Comparison of ENCODE assay signal across 1 cellular context in the genomic region with DNA sequence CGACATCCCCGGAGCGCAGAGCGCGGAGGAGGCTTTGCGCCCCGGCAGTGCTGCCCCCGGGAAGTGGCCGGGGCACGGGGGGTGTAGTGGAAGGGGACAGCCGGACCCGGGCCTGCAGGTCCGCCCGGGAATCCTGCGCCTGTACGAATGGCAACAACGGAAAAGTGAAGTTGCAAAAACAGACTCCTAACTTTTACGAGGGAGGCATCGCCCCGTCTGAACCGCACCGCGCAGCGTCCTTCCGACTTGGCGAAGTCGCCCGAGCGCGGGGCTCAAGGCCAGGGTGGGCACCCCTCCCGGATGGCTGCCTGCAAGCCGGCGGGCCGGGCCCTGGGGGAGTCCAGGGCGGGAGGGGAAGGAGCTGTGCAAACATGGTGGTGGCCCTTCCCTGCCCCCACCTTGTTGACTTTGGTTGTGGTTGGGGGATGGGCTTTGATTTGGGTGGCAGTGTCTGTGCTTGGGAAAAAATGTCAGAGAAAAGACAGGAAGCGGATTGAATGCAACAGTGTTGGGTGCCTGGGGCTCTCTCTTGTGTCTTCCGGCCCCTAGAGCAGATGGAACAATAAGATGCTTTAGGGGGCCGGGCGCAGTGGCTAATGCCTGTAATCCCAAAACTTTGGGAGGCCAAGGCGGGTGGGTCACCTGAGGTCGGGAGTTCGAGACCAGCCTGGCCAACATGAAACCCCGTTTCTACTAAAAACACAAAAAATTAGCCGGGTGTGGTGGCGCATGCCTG.
A peak's percentile ranks its signal among the peaks of the same experiment; 100 is the strongest.
TF ChIP-seq lines count a peak whose summit lies in the region.

No MANE protein-coding gene starts in this region.

TF ChIP-seq in HEK293, 187 proteins besides CTCF, POLR2A, EP300 and RAD21 (continued from another document and continues in another):
- TF ChIP-seq, protein P1, sequence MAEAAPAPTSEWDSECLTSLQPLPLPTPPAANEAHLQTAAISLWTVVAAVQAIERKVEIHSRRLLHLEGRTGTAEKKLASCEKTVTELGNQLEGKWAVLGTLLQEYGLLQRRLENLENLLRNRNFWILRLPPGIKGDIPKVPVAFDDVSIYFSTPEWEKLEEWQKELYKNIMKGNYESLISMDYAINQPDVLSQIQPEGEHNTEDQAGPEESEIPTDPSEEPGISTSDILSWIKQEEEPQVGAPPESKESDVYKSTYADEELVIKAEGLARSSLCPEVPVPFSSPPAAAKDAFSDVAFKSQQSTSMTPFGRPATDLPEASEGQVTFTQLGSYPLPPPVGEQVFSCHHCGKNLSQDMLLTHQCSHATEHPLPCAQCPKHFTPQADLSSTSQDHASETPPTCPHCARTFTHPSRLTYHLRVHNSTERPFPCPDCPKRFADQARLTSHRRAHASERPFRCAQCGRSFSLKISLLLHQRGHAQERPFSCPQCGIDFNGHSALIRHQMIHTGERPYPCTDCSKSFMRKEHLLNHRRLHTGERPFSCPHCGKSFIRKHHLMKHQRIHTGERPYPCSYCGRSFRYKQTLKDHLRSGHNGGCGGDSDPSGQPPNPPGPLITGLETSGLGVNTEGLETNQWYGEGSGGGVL (tag by site-specific recombination; IDR thresholded peaks at IDR 0.05): peak; percentile 85
- TF ChIP-seq ZNF221 (tag by site-specific recombination; IDR thresholded peaks at IDR 0.05; ENCODE audit: borderline replicate concordance) (no peak), SP2 (tag by site-specific recombination; IDR thresholded peaks at IDR 0.05) (no peak), ZNF112 (tag by site-specific recombination; IDR thresholded peaks at IDR 0.05) (no peak), ZNF521 (tag by site-specific recombination; IDR thresholded peaks at IDR 0.05) (no peak), BCL11B (tag by site-specific recombination; IDR thresholded peaks at IDR 0.05; ENCODE audit: low read depth) (no peak), ZNF391 (tag by site-specific recombination; IDR thresholded peaks at IDR 0.05; ENCODE audit: borderline replicate concordance, low read depth) (no peak), ZNF670 (tag by site-specific recombination; IDR thresholded peaks at IDR 0.05; ENCODE audit: low read depth) (no peak), ZNF76 (tag by site-specific recombination; IDR thresholded peaks at IDR 0.05; ENCODE audit: borderline replicate concordance, low read depth) (no peak), ZEB2 (tag by site-specific recombination; IDR thresholded peaks at IDR 0.05) (peak; percentile 71; the same call in 1 of the 2 replicates), GLIS1 (tag by site-specific recombination; IDR thresholded peaks at IDR 0.05) (peak; percentile 88), ZBTB21 (tag by site-specific recombination; IDR thresholded peaks at IDR 0.05) (no peak; the same call in 1 of the 2 replicates), ZNF596 (tag by site-specific recombination; IDR thresholded peaks at IDR 0.05) (no peak), ZFP3 (tag by site-specific recombination; IDR thresholded peaks at IDR 0.05; ENCODE audit: low read depth) (no peak), ZNF132 (tag by site-specific recombination; IDR thresholded peaks at IDR 0.05; ENCODE audit: borderline replicate concordance) (no peak), ZSCAN16 (tag by site-specific recombination; IDR thresholded peaks at IDR 0.05) (no peak), ZNF146 (tag by site-specific recombination; IDR thresholded peaks at IDR 0.05) (no peak), ZNF239 (tag by site-specific recombination; IDR thresholded peaks at IDR 0.05) (no peak), MYNN (tag by site-specific recombination; IDR thresholded peaks at IDR 0.05; ENCODE audit: borderline replicate concordance) (no peak; the same call in 1 of the 2 replicates), ZNF175 (tag by site-specific recombination; IDR thresholded peaks at IDR 0.05) (no peak), PRDM1 (tag by site-specific recombination; IDR thresholded peaks at IDR 0.05) (no peak), KLF16 (tag by site-specific recombination; IDR thresholded peaks at IDR 0.05) (no peak), WT1 (tag by site-specific recombination; IDR thresholded peaks at IDR 0.05) (0 out of 2 replicates have a peak, but pooled peaks have one; percentile 21), ZNF292 (tag by site-specific recombination; IDR thresholded peaks at IDR 0.05; ENCODE audit: borderline replicate concordance, low read depth) (no peak), ZBTB20 (tag by site-specific recombination; IDR thresholded peaks at IDR 0.05) (peak; percentile 94), ZNF600 (tag by site-specific recombination; IDR thresholded peaks at IDR 0.05) (peak; percentile 50; the same call in 1 of the 2 replicates), ZNF350 (tag by site-specific recombination; IDR thresholded peaks at IDR 0.05) (no peak), KLF8 (tag by site-specific recombination; IDR thresholded peaks at IDR 0.05) (peak; percentile 35; the same call in 1 of the 2 replicates), ZNF658 (tag by site-specific recombination; IDR thresholded peaks at IDR 0.05) (no peak), HOXC10 (CRISPR knock-in tag; IDR thresholded peaks at IDR 0.05) (no peak), SALL2 (tag by site-specific recombination; IDR thresholded peaks at IDR 0.05; ENCODE audit: borderline replicate concordance) (no peak), ZSCAN30 (tag by site-specific recombination; IDR thresholded peaks at IDR 0.05) (no peak), ZNF311 (tag by site-specific recombination; IDR thresholded peaks at IDR 0.05; ENCODE audit: borderline replicate concordance) (no peak), KLF9 (tag by site-specific recombination; IDR thresholded peaks at IDR 0.05; ENCODE audit: low read depth) (0 out of 2 replicates have a peak, but pooled peaks have one; percentile 9), ZNF707 (tag by site-specific recombination; IDR thresholded peaks at IDR 0.05) (no peak), EGR2 (tag by site-specific recombination; IDR thresholded peaks at IDR 0.05; ENCODE audit: low read depth) (0 out of 2 replicates have a peak, but pooled peaks have one; percentile 8), ZNF274 (IDR thresholded peaks at IDR 0.05; ENCODE audit: low read length) (no peak), ZNF274 (tag by site-specific recombination; IDR thresholded peaks at IDR 0.05; ENCODE audit: borderline replicate concordance) (no peak), SCRT2 (tag by site-specific recombination; IDR thresholded peaks at IDR 0.05) (peak; percentile 64)
- TF ChIP-seq, protein P2, sequence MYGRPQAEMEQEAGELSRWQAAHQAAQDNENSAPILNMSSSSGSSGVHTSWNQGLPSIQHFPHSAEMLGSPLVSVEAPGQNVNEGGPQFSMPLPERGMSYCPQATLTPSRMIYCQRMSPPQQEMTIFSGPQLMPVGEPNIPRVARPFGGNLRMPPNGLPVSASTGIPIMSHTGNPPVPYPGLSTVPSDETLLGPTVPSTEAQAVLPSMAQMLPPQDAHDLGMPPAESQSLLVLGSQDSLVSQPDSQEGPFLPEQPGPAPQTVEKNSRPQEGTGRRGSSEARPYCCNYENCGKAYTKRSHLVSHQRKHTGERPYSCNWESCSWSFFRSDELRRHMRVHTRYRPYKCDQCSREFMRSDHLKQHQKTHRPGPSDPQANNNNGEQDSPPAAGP (tag by site-specific recombination; IDR thresholded peaks at IDR 0.05): peak; percentile 91
- TF ChIP-seq, protein P3, sequence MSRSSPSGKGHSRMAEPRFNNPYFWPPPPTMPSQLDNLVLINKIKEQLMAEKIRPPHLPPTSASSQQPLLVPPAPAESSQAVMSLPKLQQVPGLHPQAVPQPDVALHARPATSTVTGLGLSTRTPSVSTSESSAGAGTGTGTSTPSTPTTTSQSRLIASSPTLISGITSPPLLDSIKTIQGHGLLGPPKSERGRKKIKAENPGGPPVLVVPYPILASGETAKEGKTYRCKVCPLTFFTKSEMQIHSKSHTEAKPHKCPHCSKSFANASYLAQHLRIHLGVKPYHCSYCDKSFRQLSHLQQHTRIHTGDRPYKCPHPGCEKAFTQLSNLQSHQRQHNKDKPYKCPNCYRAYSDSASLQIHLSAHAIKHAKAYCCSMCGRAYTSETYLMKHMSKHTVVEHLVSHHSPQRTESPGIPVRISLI (tag by site-specific recombination; IDR thresholded peaks at IDR 0.05): no peak
- TF ChIP-seq, protein P4, sequence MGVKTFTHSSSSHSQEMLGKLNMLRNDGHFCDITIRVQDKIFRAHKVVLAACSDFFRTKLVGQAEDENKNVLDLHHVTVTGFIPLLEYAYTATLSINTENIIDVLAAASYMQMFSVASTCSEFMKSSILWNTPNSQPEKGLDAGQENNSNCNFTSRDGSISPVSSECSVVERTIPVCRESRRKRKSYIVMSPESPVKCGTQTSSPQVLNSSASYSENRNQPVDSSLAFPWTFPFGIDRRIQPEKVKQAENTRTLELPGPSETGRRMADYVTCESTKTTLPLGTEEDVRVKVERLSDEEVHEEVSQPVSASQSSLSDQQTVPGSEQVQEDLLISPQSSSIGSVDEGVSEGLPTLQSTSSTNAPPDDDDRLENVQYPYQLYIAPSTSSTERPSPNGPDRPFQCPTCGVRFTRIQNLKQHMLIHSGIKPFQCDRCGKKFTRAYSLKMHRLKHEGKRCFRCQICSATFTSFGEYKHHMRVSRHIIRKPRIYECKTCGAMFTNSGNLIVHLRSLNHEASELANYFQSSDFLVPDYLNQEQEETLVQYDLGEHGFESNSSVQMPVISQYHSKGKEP (tag by site-specific recombination; IDR thresholded peaks at IDR 0.05): no peak
- TF ChIP-seq, protein P5, sequence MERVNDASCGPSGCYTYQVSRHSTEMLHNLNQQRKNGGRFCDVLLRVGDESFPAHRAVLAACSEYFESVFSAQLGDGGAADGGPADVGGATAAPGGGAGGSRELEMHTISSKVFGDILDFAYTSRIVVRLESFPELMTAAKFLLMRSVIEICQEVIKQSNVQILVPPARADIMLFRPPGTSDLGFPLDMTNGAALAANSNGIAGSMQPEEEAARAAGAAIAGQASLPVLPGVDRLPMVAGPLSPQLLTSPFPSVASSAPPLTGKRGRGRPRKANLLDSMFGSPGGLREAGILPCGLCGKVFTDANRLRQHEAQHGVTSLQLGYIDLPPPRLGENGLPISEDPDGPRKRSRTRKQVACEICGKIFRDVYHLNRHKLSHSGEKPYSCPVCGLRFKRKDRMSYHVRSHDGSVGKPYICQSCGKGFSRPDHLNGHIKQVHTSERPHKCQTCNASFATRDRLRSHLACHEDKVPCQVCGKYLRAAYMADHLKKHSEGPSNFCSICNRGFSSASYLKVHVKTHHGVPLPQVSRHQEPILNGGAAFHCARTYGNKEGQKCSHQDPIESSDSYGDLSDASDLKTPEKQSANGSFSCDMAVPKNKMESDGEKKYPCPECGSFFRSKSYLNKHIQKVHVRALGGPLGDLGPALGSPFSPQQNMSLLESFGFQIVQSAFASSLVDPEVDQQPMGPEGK (tag by site-specific recombination; IDR thresholded peaks at IDR 0.05): peak; percentile 89; the same call in 1 of the 2 replicates
- TF ChIP-seq, protein P6, sequence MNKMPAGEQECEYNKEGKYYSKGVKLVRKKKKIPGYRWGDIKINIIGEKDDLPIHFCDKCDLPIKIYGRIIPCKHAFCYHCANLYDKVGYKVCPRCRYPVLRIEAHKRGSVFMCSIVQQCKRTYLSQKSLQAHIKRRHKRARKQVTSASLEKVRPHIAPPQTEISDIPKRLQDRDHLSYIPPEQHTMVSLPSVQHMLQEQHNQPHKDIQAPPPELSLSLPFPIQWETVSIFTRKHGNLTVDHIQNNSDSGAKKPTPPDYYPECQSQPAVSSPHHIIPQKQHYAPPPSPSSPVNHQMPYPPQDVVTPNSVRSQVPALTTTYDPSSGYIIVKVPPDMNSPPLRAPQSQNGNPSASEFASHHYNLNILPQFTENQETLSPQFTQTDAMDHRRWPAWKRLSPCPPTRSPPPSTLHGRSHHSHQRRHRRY (tag by site-specific recombination; IDR thresholded peaks at IDR 0.05): no peak
- TF ChIP-seq, protein P7, sequence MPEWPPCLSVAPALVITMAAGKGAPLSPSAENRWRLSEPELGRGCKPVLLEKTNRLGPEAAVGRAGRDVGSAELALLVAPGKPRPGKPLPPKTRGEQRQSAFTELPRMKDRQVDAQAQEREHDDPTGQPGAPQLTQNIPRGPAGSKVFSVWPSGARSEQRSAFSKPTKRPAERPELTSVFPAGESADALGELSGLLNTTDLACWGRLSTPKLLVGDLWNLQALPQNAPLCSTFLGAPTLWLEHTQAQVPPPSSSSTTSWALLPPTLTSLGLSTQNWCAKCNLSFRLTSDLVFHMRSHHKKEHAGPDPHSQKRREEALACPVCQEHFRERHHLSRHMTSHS (tag by site-specific recombination; IDR thresholded peaks at IDR 0.05): no peak
- TF ChIP-seq, protein P8, sequence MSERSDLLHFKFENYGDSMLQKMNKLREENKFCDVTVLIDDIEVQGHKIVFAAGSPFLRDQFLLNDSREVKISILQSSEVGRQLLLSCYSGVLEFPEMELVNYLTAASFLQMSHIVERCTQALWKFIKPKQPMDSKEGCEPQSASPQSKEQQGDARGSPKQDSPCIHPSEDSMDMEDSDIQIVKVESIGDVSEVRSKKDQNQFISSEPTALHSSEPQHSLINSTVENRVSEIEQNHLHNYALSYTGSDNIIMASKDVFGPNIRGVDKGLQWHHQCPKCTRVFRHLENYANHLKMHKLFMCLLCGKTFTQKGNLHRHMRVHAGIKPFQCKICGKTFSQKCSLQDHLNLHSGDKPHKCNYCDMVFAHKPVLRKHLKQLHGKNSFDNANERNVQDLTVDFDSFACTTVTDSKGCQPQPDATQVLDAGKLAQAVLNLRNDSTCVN (tag by site-specific recombination; optimal IDR thresholded peaks at IDR 0.05): peak; percentile 49
- TF ChIP-seq, protein P9, sequence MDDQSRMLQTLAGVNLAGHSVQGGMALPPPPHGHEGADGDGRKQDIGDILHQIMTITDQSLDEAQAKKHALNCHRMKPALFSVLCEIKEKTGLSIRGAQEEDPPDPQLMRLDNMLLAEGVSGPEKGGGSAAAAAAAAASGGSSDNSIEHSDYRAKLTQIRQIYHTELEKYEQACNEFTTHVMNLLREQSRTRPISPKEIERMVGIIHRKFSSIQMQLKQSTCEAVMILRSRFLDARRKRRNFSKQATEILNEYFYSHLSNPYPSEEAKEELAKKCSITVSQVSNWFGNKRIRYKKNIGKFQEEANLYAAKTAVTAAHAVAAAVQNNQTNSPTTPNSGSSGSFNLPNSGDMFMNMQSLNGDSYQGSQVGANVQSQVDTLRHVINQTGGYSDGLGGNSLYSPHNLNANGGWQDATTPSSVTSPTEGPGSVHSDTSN (CRISPR knock-in tag; IDR thresholded peaks at IDR 0.05): no peak
- TF ChIP-seq, protein P10, sequence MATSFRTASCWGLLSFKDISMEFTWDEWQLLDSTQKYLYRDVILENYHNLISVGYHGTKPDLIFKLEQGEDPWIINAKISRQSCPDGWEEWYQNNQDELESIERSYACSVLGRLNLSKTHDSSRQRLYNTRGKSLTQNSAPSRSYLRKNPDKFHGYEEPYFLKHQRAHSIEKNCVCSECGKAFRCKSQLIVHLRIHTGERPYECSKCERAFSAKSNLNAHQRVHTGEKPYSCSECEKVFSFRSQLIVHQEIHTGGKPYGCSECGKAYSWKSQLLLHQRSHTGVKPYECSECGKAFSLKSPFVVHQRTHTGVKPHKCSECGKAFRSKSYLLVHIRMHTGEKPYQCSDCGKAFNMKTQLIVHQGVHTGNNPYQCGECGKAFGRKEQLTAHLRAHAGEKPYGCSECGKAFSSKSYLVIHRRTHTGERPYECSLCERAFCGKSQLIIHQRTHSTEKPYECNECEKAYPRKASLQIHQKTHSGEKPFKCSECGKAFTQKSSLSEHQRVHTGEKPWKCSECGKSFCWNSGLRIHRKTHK (tag by site-specific recombination; IDR thresholded peaks at IDR 0.05): no peak
- TF ChIP-seq, protein P11, sequence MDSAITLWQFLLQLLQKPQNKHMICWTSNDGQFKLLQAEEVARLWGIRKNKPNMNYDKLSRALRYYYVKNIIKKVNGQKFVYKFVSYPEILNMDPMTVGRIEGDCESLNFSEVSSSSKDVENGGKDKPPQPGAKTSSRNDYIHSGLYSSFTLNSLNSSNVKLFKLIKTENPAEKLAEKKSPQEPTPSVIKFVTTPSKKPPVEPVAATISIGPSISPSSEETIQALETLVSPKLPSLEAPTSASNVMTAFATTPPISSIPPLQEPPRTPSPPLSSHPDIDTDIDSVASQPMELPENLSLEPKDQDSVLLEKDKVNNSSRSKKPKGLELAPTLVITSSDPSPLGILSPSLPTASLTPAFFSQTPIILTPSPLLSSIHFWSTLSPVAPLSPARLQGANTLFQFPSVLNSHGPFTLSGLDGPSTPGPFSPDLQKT (IDR thresholded peaks at IDR 0.05; ENCODE audit: borderline replicate concordance, low read depth, low read length): no peak
